Comparison of ENCODE assay signal across 15 cellular contexts in the genomic region with DNA sequence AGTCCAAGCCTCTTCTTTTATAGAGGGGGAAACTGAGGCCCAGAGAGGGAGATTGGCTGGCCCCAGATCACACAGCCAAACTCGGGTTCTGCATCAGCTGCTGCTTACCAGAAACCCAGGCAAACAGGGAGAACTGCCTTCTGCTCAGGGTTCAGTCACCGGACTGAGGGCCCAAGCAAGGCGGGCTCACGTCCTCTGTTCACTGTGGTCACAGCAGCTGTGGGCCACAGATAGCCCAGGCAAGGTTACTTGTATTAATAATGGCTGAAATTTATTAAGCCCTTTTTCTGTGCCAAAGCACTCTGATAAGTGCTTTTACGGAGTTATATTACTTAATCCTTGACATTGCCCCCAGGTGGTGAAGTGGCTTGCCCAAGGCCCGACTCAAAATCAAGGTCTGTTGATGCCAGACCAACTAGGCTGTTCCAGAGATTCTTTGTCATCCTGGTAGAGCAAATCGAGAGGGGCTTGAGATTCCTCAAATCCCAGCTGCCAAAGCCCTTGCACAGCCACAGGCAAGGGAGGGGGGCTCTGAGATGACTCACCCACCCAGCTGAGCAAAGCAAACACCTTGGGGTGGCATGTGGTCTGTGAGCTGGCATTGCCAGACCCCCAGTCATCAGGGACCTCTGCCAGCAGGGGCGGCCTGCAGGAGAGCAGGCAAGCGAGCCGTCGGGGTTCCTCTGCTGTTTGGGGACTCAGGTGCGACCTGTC. TPM values are rescaled to one million over a fixed set of nuclear protein-coding genes. Genes with fewer than 3 reads are reported as not detected.
DNase-seq lines count a peak whose midpoint lies in the region; ATAC-seq and TF ChIP-seq lines count a peak whose summit lies in the region.
"Had no signal": no experiment of that assay in that cellular context is flagged by ENCODE, and none has a peak within 500 bp of the region (broad histone marks: within the 10 kb centered on the region; RNA-seq: fewer than 3 reads in every experiment).

No MANE protein-coding gene starts in this region.

- peak overlapping the region; percentile 85 for H2AK9ac ChIP-seq in IMR-90 (replicated peaks; ENCODE audit: low read depth, low read length, poor library complexity)

- peak overlapping the region; percentile 63 for H3K23ac ChIP-seq in IMR-90 (ENCODE audit: low read depth, low read length)

- intact Hi-C loops in IMR-90 (cut with micrococcal nuclease) = no loop called here

- peak overlapping the region; percentile 89 for H2BK120ac ChIP-seq in IMR-90 (ENCODE audit: low read depth, low read length)

- H2BK15ac ChIP-seq in IMR-90 (ENCODE audit: low read depth, low read length) = peak overlapping the region; percentile 87; the same call in 2 of the 3 replicates

- H4K8ac ChIP-seq in IMR-90 (ENCODE audit: low read depth in 2 of 2, low read length in 2 of 2) = peak overlapping the region; percentile 50 to 76; a peak in 3 of 4 replicates

- POLR2A ChIA-PET in IMR-90 (lab: Charles Lee; ENCODE audit: unreplicated experiment) = no interaction called here

- H3K18ac ChIP-seq in IMR-90 (ENCODE audit: low read depth, low read length) = no peak overlapping the region

- peak overlapping the region; percentile 6; the same call in 1 of the 2 replicates for H3K27ac ChIP-seq in IMR-90 (ENCODE audit: insufficient read depth, low read length)

- no peak; the same call in 1 of the 2 replicates for TF ChIP-seq RAD21 in IMR-90 (IDR thresholded peaks at IDR 0.05; ENCODE audit: low read length)

- no peaks in the 10 kb centered on the region for H3K36me3 ChIP-seq in IMR-90 (ENCODE audit: control insufficient read depth, insufficient read depth, low read length)
- peaks cover 1% of the 10 kb centered on the region for H3K36me3 ChIP-seq in kidney epithelial cell (ENCODE audit: control insufficient read depth, insufficient read depth, low read length)

- no peaks in the 10 kb centered on the region for H3K27me3 ChIP-seq in IMR-90 (ENCODE audit: control insufficient read depth, insufficient read depth, low read length)
- H3K27me3 ChIP-seq in kidney epithelial cell (ENCODE audit: control insufficient read depth, insufficient read depth, low read length) = no peaks in the 10 kb centered on the region

- H3K9me3 ChIP-seq in IMR-90 (ENCODE audit: control insufficient read depth, insufficient read depth, low read length) = no peaks in the 10 kb centered on the region

- peak overlapping the region; percentile 93 for H4K91ac ChIP-seq in IMR-90 (ENCODE audit: insufficient read depth, low read depth, low read length)

- CTCF ChIA-PET in IMR-90 (lab: Yijun Ruan, JAX) = interaction anchor here (1.3 kb wide), 1 partner anchor 42 kb away, joined by 3 read pairs; no protein-coding TSS in a partner anchor

- H2BK5ac ChIP-seq in IMR-90 (ENCODE audit: low read depth, low read length, poor library complexity, severe bottlenecking) = peak overlapping the region; percentile 8

- H2AK5ac ChIP-seq in IMR-90 (ENCODE audit: low read depth, low read length) = peak overlapping the region; percentile 99

- no peak overlapping the region for H4K5ac ChIP-seq in IMR-90 (ENCODE audit: low read depth, low read length)

- H3K9me1 ChIP-seq in IMR-90 (ENCODE audit: insufficient read depth, low read length) = peaks cover 49% of the 10 kb centered on the region

- peak overlapping the region; percentile 97 for H3K4ac ChIP-seq in IMR-90 (ENCODE audit: low read depth, low read length)

- H3K9ac ChIP-seq in IMR-90 (ENCODE audit: low read depth, low read length) = no peak overlapping the region

- H2BK20ac ChIP-seq in IMR-90 (ENCODE audit: low read depth, low read length) = peak overlapping the region; percentile 85

- no peak for TF ChIP-seq POLR2A in IMR-90 (IDR thresholded peaks at IDR 0.05; ENCODE audit: low read depth, low read length)

- 80% methylated on average over 1 of the region's 12 CpGs; no CpG with 5 or more reads in 1 of the 2 experiments for WGBS in IMR-90 (ENCODE audit: extremely low coverage in 2 of 2, insufficient read length in 1 of 2), 2 experiments

- peaks cover 30 to 82% of the 10 kb centered on the region in 2 experiments for H3K79me1 ChIP-seq in IMR-90 (ENCODE audit: low read depth in 1 of 2, low read length in 2 of 2)

- H3K14ac ChIP-seq in IMR-90 (replicated peaks; ENCODE audit: low read depth, low read length) = peak overlapping the region; percentile 77; the same call in 1 of the 2 replicates

- H3K4me3 ChIP-seq in AG10803 (ENCODE audit: low read length) (no peak overlapping the region), IMR-90 (ENCODE audit: insufficient read depth, low read depth, low read length) (no peak overlapping the region), kidney epithelial cell (ENCODE audit: low read depth, low read length) (no peak overlapping the region)

- H2AFZ ChIP-seq in IMR-90 (replicated peaks; ENCODE audit: low read length, poor library complexity) = peak overlapping the region; percentile 64

- ATAC-seq in IMR-90 (ENCODE audit: low read depth) = peak; percentile 27
- ATAC-seq in HG03196 (IDR thresholded peaks at IDR 0.05; ENCODE audit: unreplicated experiment) = no peak
- ATAC-seq in GM18909 (IDR thresholded peaks at IDR 0.05; ENCODE audit: poor library complexity, unreplicated experiment) = no peak
- no peak for ATAC-seq in GM18520 (IDR thresholded peaks at IDR 0.05; ENCODE audit: unreplicated experiment)
- ATAC-seq: activated CD8-positive, alpha-beta T cell treated with anti-CD3 and anti-CD28 coated beads for 36 hours had no signal

- in situ Hi-C loops in IMR-90 (cut with MboI; ENCODE audit: low sequenced_read_pairs) = no loop called here

- TF ChIP-seq CTCF in AG10803 (conservative IDR thresholded peaks at IDR 0.05; ENCODE audit: low read length) = no peak
- TF ChIP-seq CTCF in IMR-90 (conservative IDR thresholded peaks at IDR 0.05; ENCODE audit: low read depth, low read length) = 0 out of 2 replicates have a peak, but pooled peaks have one; percentile 1
- TF ChIP-seq CTCF in kidney epithelial cell (IDR thresholded peaks at IDR 0.05; ENCODE audit: insufficient read depth, low read length, poor library complexity, severe bottlenecking) = peak; percentile 9

- H4K20me1 ChIP-seq in IMR-90 (ENCODE audit: insufficient read depth, low read length) = peaks cover 30% of the 10 kb centered on the region

- peaks cover 37% of the 10 kb centered on the region for H3K4me1 ChIP-seq in IMR-90 (ENCODE audit: control insufficient read depth, insufficient read depth, low read length)

- DNase-seq in AG10803 (ENCODE audit: low read depth) (peak; percentile 51), IMR-90 (peak; percentile 91), amniotic epithelial cell (ENCODE audit: low read depth) (peak; percentile 82), kidney epithelial cell (ENCODE audit: low read depth) (peak; percentile 97), NCI-H187 (lab: John Stamatoyannopoulos, UW) (no peak)
- DNase-seq: activated CD8-positive, alpha-beta T cell treated with anti-CD3 and anti-CD28 coated beads for 36 hours; activated naive CD4-positive, alpha-beta T cell treated with anti-CD3 and anti-CD28 coated beads, Interleukin-2, amount 50 U/mL, for 16 hours; hippocampal formation; Kasumi-1; naive B cell; NCI-H748 treated with DMSO at 0.1 percent for 48 hours; stimulated activated CD4-positive, alpha-beta T cell treated with anti-CD3 and anti-CD28 coated beads, Interleukin-15, amount 100 ng/mL, for 24 hours had no signal

- BruUV-seq in IMR-90 (replicated peaks; lab: Mats Ljungman, UMichigan) = no TSS peak

- dilution Hi-C loops in IMR-90 (cut with HindIII; ENCODE audit: low sequenced_read_pairs, unreplicated experiment) = no loop called here

- H3K4me2 ChIP-seq in IMR-90 (ENCODE audit: low read depth, low read length) = no peak overlapping the region

- H3K56ac ChIP-seq in IMR-90 (ENCODE audit: extremely low read depth, insufficient read depth, low read length) = no peak overlapping the region

TF ChIP-seq in IMR-90, 13 proteins besides CTCF, POLR2A, EP300 and RAD21 (continues in another document):
- peak; percentile 64; the same call in 1 of the 2 replicates for TF ChIP-seq CEBPB (IDR thresholded peaks at IDR 0.05; ENCODE audit: low read depth, low read length)
- TF ChIP-seq MAZ (IDR thresholded peaks at IDR 0.05; ENCODE audit: borderline replicate concordance, low read depth, low read length) = peak; percentile 85
- TF ChIP-seq CHD1 (IDR thresholded peaks at IDR 0.05; ENCODE audit: low read depth, low read length) = no peak
- TF ChIP-seq FOS (IDR thresholded peaks at IDR 0.05; ENCODE audit: low read depth, low read length) = peak; percentile 99
- TF ChIP-seq, protein P1, sequence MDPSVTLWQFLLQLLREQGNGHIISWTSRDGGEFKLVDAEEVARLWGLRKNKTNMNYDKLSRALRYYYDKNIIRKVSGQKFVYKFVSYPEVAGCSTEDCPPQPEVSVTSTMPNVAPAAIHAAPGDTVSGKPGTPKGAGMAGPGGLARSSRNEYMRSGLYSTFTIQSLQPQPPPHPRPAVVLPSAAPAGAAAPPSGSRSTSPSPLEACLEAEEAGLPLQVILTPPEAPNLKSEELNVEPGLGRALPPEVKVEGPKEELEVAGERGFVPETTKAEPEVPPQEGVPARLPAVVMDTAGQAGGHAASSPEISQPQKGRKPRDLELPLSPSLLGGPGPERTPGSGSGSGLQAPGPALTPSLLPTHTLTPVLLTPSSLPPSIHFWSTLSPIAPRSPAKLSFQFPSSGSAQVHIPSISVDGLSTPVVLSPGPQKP (IDR thresholded peaks at IDR 0.05; ENCODE audit: borderline replicate concordance, low read depth, low read length) = no peak
- TF ChIP-seq RFX5 (IDR thresholded peaks at IDR 0.05; ENCODE audit: low read depth, low read length) = no peak
- TF ChIP-seq, protein P2, sequence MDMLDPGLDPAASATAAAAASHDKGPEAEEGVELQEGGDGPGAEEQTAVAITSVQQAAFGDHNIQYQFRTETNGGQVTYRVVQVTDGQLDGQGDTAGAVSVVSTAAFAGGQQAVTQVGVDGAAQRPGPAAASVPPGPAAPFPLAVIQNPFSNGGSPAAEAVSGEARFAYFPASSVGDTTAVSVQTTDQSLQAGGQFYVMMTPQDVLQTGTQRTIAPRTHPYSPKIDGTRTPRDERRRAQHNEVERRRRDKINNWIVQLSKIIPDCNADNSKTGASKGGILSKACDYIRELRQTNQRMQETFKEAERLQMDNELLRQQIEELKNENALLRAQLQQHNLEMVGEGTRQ (IDR thresholded peaks at IDR 0.05; ENCODE audit: low read depth, low read length) = peak; percentile 69
- peak; percentile 28; the same call in 1 of the 2 replicates for TF ChIP-seq NFE2L2 (IDR thresholded peaks at IDR 0.05; ENCODE audit: low read depth, low read length)
- TF ChIP-seq MXI1 (IDR thresholded peaks at IDR 0.05; ENCODE audit: borderline replicate concordance, low read depth, low read length) = 0 out of 2 replicates have a peak, but pooled peaks have one; percentile 15
- peak; percentile 12 for TF ChIP-seq RCOR1 (IDR thresholded peaks at IDR 0.05; ENCODE audit: insufficient replicate concordance, low read length)
- no peak for TF ChIP-seq MAFK (IDR thresholded peaks at IDR 0.05; ENCODE audit: low read depth, low read length)

RNA-seq across cellular contexts. Expression of a gene that starts 36.5 kb away (rescaled TPM):
- total RNA-seq in IMR-90 (2012; rRNA removed) (54.7 and 58.8 TPM in 2 replicates), kidney epithelial cell (111 and 143 TPM in 2 replicates)
- polyA plus RNA-seq in IMR-90 (2012; rRNA removed) = 52.3 and 53.6 TPM in 2 replicates
- polyA plus RNA-seq in IMR-90 (2012; cell fraction: cytosol; rRNA removed) = 25.1 and 54.3 TPM in 2 replicates
- 18.5 and 36.7 TPM in 2 replicates for polyA plus RNA-seq in IMR-90 (2012; cell fraction: nucleus; rRNA removed; ENCODE audit: low replicate concordance)

Comparison
In these comparisons a context has a peak if more than half of its experiments do, and no peak if none do; other contexts are left out.
1. DNase-seq: peak in AG10803 (single experiment), IMR-90 (single experiment), amniotic epithelial cell (single experiment) and kidney epithelial cell (single experiment); none in NCI-H187 (0 of 2).